In genomic region chr16:89106533-89107208, GRCh38 we compare ENCODE assay signal across 17 cellular contexts.
"Had no signal": no experiment of that assay in that cellular context is flagged by ENCODE, and none has a peak within 500 bp of the region (broad histone marks: within the 10 kb centered on the region; RNA-seq: fewer than 3 reads in every experiment).

No MANE protein-coding gene starts in this region.

- H3K9ac ChIP-seq: parathyroid adenoma had no signal

- H3K27me3 ChIP-seq: gastroesophageal sphincter, suprapubic skin had no signal

- H3K4me1 ChIP-seq: gastroesophageal sphincter, parathyroid adenoma, suprapubic skin had no signal

- H3K9me3 ChIP-seq: gastroesophageal sphincter, suprapubic skin had no signal

- ATAC-seq: activated CD8-positive, alpha-beta T cell treated with anti-CD3 and anti-CD28 coated beads, Interleukin-2, amount 10 ng/mL, durations not matched to agents 7 days and 5 days; gastroesophageal sphincter; left lobe of liver; right cardiac atrium had no signal

- H3K27ac ChIP-seq: gastroesophageal sphincter, parathyroid adenoma, suprapubic skin had no signal

- DNase-seq: activated CD4-positive, alpha-beta T cell treated with anti-CD3 and anti-CD28 coated beads, Interleukin-2, amount 10 ng/mL, durations not matched to agents 24 days and 14 days; activated CD8-positive, alpha-beta memory T cell treated with anti-CD3 and anti-CD28 coated beads, Interleukin-2, amount 50 U/mL, for 4 hours; activated CD8-positive, alpha-beta T cell treated with anti-CD3 and anti-CD28 coated beads, Interleukin-2, amount 10 ng/mL, durations not matched to agents 7 days and 5 days; activated naive CD8-positive, alpha-beta T cell treated with anti-CD3 and anti-CD28 coated beads for 36 hours; endodermal cell; islet precursor cell; midbrain; right cardiac atrium; small intestine; stimulated activated CD4-positive, alpha-beta T cell treated with anti-CD3 and anti-CD28 coated beads, Interleukin-4, amount 100 ng/mL, for 24 hours; stimulated activated naive CD4-positive, alpha-beta T cell treated with Interleukin-2 at 50 U/mL for 16 hours; T-helper 2 cell; trophoblast cell had no signal

- H2AFZ ChIP-seq: parathyroid adenoma had no signal

- H3K4me3 ChIP-seq: gastroesophageal sphincter, suprapubic skin had no signal
